ENCODE assay signal across 8 cellular contexts in genomic region chr12:27627123-27627835, GRCh38.
A peak's percentile ranks its signal among the peaks of the same experiment; 100 is the strongest.
DNase-seq lines count a peak whose midpoint lies in the region; ATAC-seq and TF ChIP-seq lines count a peak whose summit lies in the region.

No MANE protein-coding gene starts in this region.

- H3K27me3 Mint-ChIP-seq in MCF 10A (ENCODE audit: insufficient read depth, unreplicated experiment) (no peaks in the 10 kb centered on the region), progenitor cell of endocrine pancreas (no peaks in the 10 kb centered on the region)
- H3K27me3 Mint-ChIP-seq in activated CD4-positive, alpha-beta memory T cell treated with anti-CD3 and anti-CD28 coated beads for 36 hours: no peaks in the 10 kb centered on the region

- H3K27ac Mint-ChIP-seq in MCF 10A (ENCODE audit: low read depth, unreplicated experiment): peak overlapping the region; percentile 89
- H3K27ac Mint-ChIP-seq in progenitor cell of endocrine pancreas: peak overlapping the region; percentile 67
- H3K27ac Mint-ChIP-seq in activated CD4-positive, alpha-beta memory T cell treated with anti-CD3 and anti-CD28 coated beads for 36 hours: no peak overlapping the region

- intact Hi-C loops in MCF 10A (cut with micrococcal nuclease): loop anchor here (2.0 to 5.0 kb wide), 2 partner anchors 35 to 102 kb away; partner anchors contain the start of gene PPFIBP1
- intact Hi-C loops in activated CD4-positive, alpha-beta memory T cell treated with anti-CD3 and anti-CD28 coated beads for 36 hours (cut with micrococcal nuclease): no loop called here

- CTCF ChIA-PET in MCF 10A (lab: Yijun Ruan, JAX): interaction anchor here (0.6 to 0.9 kb wide), 9 partner anchors 9 to 296 kb away, joined by 3 to 7 read pairs (median 4); no protein-coding TSS in a partner anchor
- CTCF ChIA-PET in activated CD4-positive, alpha-beta memory T cell treated with anti-CD3 and anti-CD28 coated beads for 36 hours (lab: Charles Lee): interaction anchor here (0.6 kb wide), 1 partner anchor 103 kb away, joined by 4 read pairs; the partner anchor contains the start of gene PPFIBP1

- DNase-seq in MCF 10A (ENCODE audit: unreplicated experiment) (peak; percentile 83), progenitor cell of endocrine pancreas (ENCODE audit: low spot score, unreplicated experiment) (no peak), NCI-H1694 (lab: John Stamatoyannopoulos, UW) (no peak), NCI-H82 (lab: John Stamatoyannopoulos, UW) (no peak), SHP77 (lab: John Stamatoyannopoulos, UW) (no peak)
- no peak for DNase-seq in activated CD4-positive, alpha-beta memory T cell treated with anti-CD3 and anti-CD28 coated beads for 36 hours

- POLR2A ChIA-PET in MCF 10A (lab: Yijun Ruan, JAX): interaction anchor here (0.6 to 5.2 kb wide), 33 partner anchors 8 to 1177 kb away, joined by 3 to 61 read pairs (median 4); partner anchors contain the start of gene PPFIBP1
- POLR2A ChIA-PET in activated CD4-positive, alpha-beta memory T cell treated with anti-CD3 and anti-CD28 coated beads for 36 hours (lab: Charles Lee): no interaction called here

- peak; percentile 87 for ATAC-seq in GM18511 (IDR thresholded peaks at IDR 0.05; ENCODE audit: unreplicated experiment)
- peak; percentile 75 for ATAC-seq in HG03460 (IDR thresholded peaks at IDR 0.05; ENCODE audit: unreplicated experiment)

- TSS peak; percentile 67 for BruUV-seq in MCF 10A (replicated peaks; lab: Mats Ljungman, UMichigan)

- H3K4me1 Mint-ChIP-seq in MCF 10A (ENCODE audit: insufficient read depth, unreplicated experiment): peaks cover 33% of the 10 kb centered on the region
- H3K4me1 Mint-ChIP-seq in progenitor cell of endocrine pancreas (ENCODE audit: low read depth): peaks cover 5% of the 10 kb centered on the region
- H3K4me1 Mint-ChIP-seq in activated CD4-positive, alpha-beta memory T cell treated with anti-CD3 and anti-CD28 coated beads for 36 hours (ENCODE audit: low read depth): peaks cover 10% of the 10 kb centered on the region

- H3K9me3 Mint-ChIP-seq in MCF 10A (ENCODE audit: unreplicated experiment): no peaks in the 10 kb centered on the region
- no peaks in the 10 kb centered on the region for H3K9me3 Mint-ChIP-seq in progenitor cell of endocrine pancreas (ENCODE audit: low read depth)
- no peaks in the 10 kb centered on the region for H3K9me3 Mint-ChIP-seq in activated CD4-positive, alpha-beta memory T cell treated with anti-CD3 and anti-CD28 coated beads for 36 hours

- H3K4me3 Mint-ChIP-seq in MCF 10A (ENCODE audit: unreplicated experiment) (peak overlapping the region; percentile 57), progenitor cell of endocrine pancreas (ENCODE audit: low read depth) (no peak overlapping the region)
- H3K4me3 Mint-ChIP-seq in activated CD4-positive, alpha-beta memory T cell treated with anti-CD3 and anti-CD28 coated beads for 36 hours: no peak overlapping the region

- H3K36me3 Mint-ChIP-seq in MCF 10A (ENCODE audit: insufficient read depth, unreplicated experiment) (peaks cover 13% of the 10 kb centered on the region), progenitor cell of endocrine pancreas (ENCODE audit: insufficient read depth) (peaks cover 1% of the 10 kb centered on the region)
- H3K36me3 Mint-ChIP-seq in activated CD4-positive, alpha-beta memory T cell treated with anti-CD3 and anti-CD28 coated beads for 36 hours: no peaks in the 10 kb centered on the region

- TF ChIP-seq CTCF in MCF 10A (IDR thresholded peaks at IDR 0.05; ENCODE audit: unreplicated experiment) (no peak), progenitor cell of endocrine pancreas (IDR thresholded peaks at IDR 0.05; ENCODE audit: unreplicated experiment) (no peak)
